ENCODE assay signal across 8 cellular contexts in the genomic region with DNA sequence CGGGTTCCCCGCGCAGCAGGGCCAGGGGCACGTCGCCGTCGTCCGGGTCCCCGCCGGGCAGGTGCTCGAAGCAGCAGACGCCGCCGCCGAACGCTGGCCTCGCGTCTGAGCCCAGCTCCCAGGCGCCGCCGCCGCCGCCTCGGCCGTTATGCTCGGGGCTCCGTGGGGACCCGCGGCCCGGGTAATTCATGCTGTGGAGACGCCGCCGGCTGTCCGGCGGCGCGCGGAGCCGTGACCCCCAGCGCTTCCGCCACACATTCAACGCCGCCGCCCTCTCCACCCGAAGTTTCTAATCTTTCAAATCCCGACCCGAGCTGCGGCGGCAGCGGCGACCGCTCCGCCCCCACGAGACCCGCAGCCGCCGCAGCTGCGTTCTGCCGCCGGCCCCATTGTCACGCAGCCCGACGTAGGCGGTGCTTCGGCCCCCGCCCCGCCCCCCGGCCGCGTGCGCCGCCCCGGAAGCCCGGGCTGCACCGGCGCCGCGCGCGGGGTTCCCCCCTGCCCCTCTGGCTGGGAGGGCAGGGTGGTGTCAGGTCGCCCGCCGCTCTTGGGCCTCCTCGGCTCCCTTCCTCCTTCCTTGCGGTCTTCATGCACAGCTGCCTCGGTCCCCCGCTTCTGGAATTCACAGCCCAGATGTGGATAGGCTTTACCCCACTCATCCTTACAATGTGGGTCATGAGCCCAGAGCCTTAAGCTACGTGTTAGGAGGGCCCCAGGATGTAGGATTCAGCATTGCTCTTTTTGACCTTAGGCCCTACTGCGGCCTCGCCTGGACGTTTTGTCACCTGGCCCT. TPM values are rescaled to one million over a fixed set of nuclear protein-coding genes. Genes with fewer than 3 reads are reported as not detected.
DNase-seq lines count a peak whose midpoint lies in the region; ATAC-seq and TF ChIP-seq lines count a peak whose summit lies in the region.

A gene (minus strand): TSS at position 415 of the 793 bp plus-strand sequence. CDS start 225 bp downstream, at position 190.

- H3K27ac ChIP-seq in left lung = peak within 1 kb of the TSS; percentile 91 to 92

- H3K4me3 Mint-ChIP-seq in activated CD4-positive, alpha-beta T cell treated with anti-CD3 and anti-CD28 coated beads, Interleukin-2, amount 10 ng/mL, durations not matched to agents 7 days and 5 days = peak within 1 kb of the TSS; percentile 99

- peak within 1 kb of the TSS; percentile 73 to 83 for H3K4me3 ChIP-seq in left lung

- H3K36me3 Mint-ChIP-seq in activated CD4-positive, alpha-beta T cell treated with anti-CD3 and anti-CD28 coated beads, Interleukin-2, amount 10 ng/mL, durations not matched to agents 7 days and 5 days (ENCODE audit: low read depth) = peaks cover 42% of the 10 kb centered on the region

- H3K27ac Mint-ChIP-seq in activated CD4-positive, alpha-beta T cell treated with anti-CD3 and anti-CD28 coated beads, Interleukin-2, amount 10 ng/mL, durations not matched to agents 7 days and 5 days = peak within 1 kb of the TSS; percentile 97

- no peaks in the 10 kb centered on the region for H3K36me3 ChIP-seq in left lung

- CTCF ChIA-PET in activated CD4-positive, alpha-beta T cell treated with anti-CD3 and anti-CD28 coated beads, Interleukin-2, amount 10 ng/mL, durations not matched to agents 7 days and 5 days (lab: Charles Lee) = interaction anchor here (0.5 to 5.2 kb wide), 11 partner anchors 10 to 699 kb away, joined by 3 to 33 read pairs (median 5); no protein-coding TSS in a partner anchor

- peaks cover 39% of the 10 kb centered on the region for H3K4me1 Mint-ChIP-seq in activated CD4-positive, alpha-beta T cell treated with anti-CD3 and anti-CD28 coated beads, Interleukin-2, amount 10 ng/mL, durations not matched to agents 7 days and 5 days

- POLR2A ChIA-PET in activated CD4-positive, alpha-beta T cell treated with anti-CD3 and anti-CD28 coated beads, Interleukin-2, amount 10 ng/mL, durations not matched to agents 7 days and 5 days (lab: Charles Lee) = interaction anchor here (0.5 to 2.5 kb wide), 6 partner anchors 31 to 601 kb away, joined by 3 to 11 read pairs (median 4); no protein-coding TSS in a partner anchor

- no peaks in the 10 kb centered on the region for H3K9me3 ChIP-seq in left lung

- no peak for TF ChIP-seq CTCF in left lung (IDR thresholded peaks at IDR 0.05)

- ATAC-seq in GM19023 (IDR thresholded peaks at IDR 0.05; ENCODE audit: unreplicated experiment) = peak; percentile 78
- peak; percentile 75 for ATAC-seq in HG03280 (IDR thresholded peaks at IDR 0.05; ENCODE audit: unreplicated experiment)
- peak; percentile 94 for ATAC-seq in left lung

- no peaks in the 10 kb centered on the region for H3K9me3 Mint-ChIP-seq in activated CD4-positive, alpha-beta T cell treated with anti-CD3 and anti-CD28 coated beads, Interleukin-2, amount 10 ng/mL, durations not matched to agents 7 days and 5 days

- no peaks in the 10 kb centered on the region for H3K27me3 ChIP-seq in left lung

- no peaks in the 10 kb centered on the region for H3K27me3 Mint-ChIP-seq in activated CD4-positive, alpha-beta T cell treated with anti-CD3 and anti-CD28 coated beads, Interleukin-2, amount 10 ng/mL, durations not matched to agents 7 days and 5 days

- intact Hi-C loops in left lung (cut with DNase I) = no loop called here

- DNase-seq in AG20443 (ENCODE audit: low spot score) = peak; percentile 96
- peak; percentile 83 to 90 for DNase-seq in NCI-H524 (lab: John Stamatoyannopoulos, UW)
- peak; percentile 79 for DNase-seq in activated CD4-positive, alpha-beta T cell treated with anti-CD3 and anti-CD28 coated beads, Interleukin-2, amount 10 ng/mL, durations not matched to agents 7 days and 5 days
- DNase-seq in dedifferentiated amniotic fluid mesenchymal stem cell (ENCODE audit: extremely low spot score) = peak; percentile 36
- DNase-seq in left lung = peak; percentile 83 to 94
- DNase-seq in stimulated activated CD4-positive, alpha-beta T cell treated with anti-CD3 and anti-CD28 coated beads, Interleukin-4, amount 100 ng/mL, for 1 hour = peak; percentile 85

- H3K4me1 ChIP-seq in left lung = peaks cover 10 to 26% of the 10 kb centered on the region in 2 donors

RNA-seq across cellular contexts. Expression of the gene that starts here (rescaled TPM):
- 10 to 100 TPM; 53.8 to 58.0 TPM for total RNA-seq in activated CD4-positive, alpha-beta T cell treated with anti-CD3 and anti-CD28 coated beads, Interleukin-2, amount 10 ng/mL, durations not matched to agents 7 days and 5 days
- 10 to 100 TPM; 13.2 to 16.7 TPM for total RNA-seq in left lung

Comparison
In these comparisons a context has a peak if more than half of its experiments do, and no peak if none do; other contexts are left out.
1. Peak in every context shown above with its lines: DNase-seq, ATAC-seq, H3K4me3 ChIP-seq and H3K27ac ChIP-seq.
2. DNase-seq: peak in every context shown above with its lines; median percentile 96 in AG20443; 88 in left lung; 86 in NCI-H524; 85 in stimulated activated CD4-positive, alpha-beta T cell treated with anti-CD3 and anti-CD28 coated beads, Interleukin-4, amount 100 ng/mL, for 1 hour; 79 in activated CD4-positive, alpha-beta T cell treated with anti-CD3 and anti-CD28 coated beads, Interleukin-2, amount 10 ng/mL, durations not matched to agents 7 days and 5 days; 36 in dedifferentiated amniotic fluid mesenchymal stem cell.